ENCODE assay signal across 11 cellular contexts in the genomic region with DNA sequence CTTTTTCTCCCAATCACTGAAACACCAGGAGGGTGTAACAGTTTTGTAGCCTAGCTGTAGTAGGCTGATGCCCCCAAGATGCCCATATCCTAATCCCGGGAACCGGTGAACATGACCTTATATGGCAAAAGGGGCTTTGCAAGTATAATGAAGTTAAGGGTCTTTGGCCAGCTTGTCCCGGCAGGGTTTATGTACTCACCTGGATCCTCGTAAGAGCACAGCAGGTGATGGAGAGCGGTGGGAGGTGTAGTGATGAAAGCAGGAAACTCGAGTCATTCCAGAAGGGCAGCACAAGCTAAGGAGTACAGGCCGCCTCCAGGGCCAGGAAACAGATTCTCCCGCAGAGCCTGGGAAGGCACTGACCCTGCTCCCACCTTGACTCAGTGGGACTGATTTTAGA. TPM values are rescaled to one million over a fixed set of nuclear protein-coding genes. Genes with fewer than 3 reads are reported as not detected.
DNase-seq lines count a peak whose midpoint lies in the region; ATAC-seq and TF ChIP-seq lines count a peak whose summit lies in the region.
"Not testable (repeated sequence)": the region's sequence is repeated elsewhere in the genome, so short reads cannot be mapped to it uniquely, and the experiment has no call there.
"Had no signal": no experiment of that assay in that cellular context is flagged by ENCODE, and none has a peak within 500 bp of the region (broad histone marks: within the 10 kb centered on the region; RNA-seq: fewer than 3 reads in every experiment).

No MANE protein-coding gene starts in this region.

- peak overlapping the region; percentile 83 for H2BK120ac ChIP-seq in H9 (ENCODE audit: low read depth, low read length, poor library complexity, severe bottlenecking)
- H2BK120ac ChIP-seq in trophoblast cell (ENCODE audit: insufficient read depth, low read length, poor library complexity), result not testable (repeated sequence)

- H3K27ac ChIP-seq in H9 (ENCODE audit: insufficient read length, low read depth, low read length), result peak overlapping the region; percentile 97
- H3K27ac ChIP-seq in endodermal cell (ENCODE audit: low read depth, low read length); trophoblast cell (ENCODE audit: low read depth, low read length): not testable (repeated sequence)

- H3K9ac ChIP-seq in H9 (ENCODE audit: extremely low read depth, insufficient read length, low read length); trophoblast cell (ENCODE audit: low read length): not testable (repeated sequence)
- H3K9ac ChIP-seq in endodermal cell (ENCODE audit: extremely low read depth, low read length, poor library complexity, severe bottlenecking), result peak overlapping the region; percentile 19

- CTCF ChIA-PET in activated CD8-positive, alpha-beta memory T cell treated with anti-CD3 and anti-CD28 coated beads, Interleukin-2, amount 10 ng/mL, durations not matched to agents 7 days and 5 days (lab: Charles Lee), result interaction anchor here (0.6 to 1.1 kb wide), 2 partner anchors 72 to 99 kb away, joined by 3 read pairs; no protein-coding TSS in a partner anchor

- not testable (repeated sequence) for H4K5ac ChIP-seq in H9 (ENCODE audit: insufficient read length, low read depth, low read length)

- not testable (repeated sequence) for H2AFZ ChIP-seq in H9 (ENCODE audit: low read length); trophoblast cell (ENCODE audit: insufficient read depth, low read length, poor library complexity)

- not testable (repeated sequence) for H3K23ac ChIP-seq in H9 (ENCODE audit: insufficient read length, low read depth, low read length); trophoblast cell (ENCODE audit: low read length)

- peak overlapping the region; percentile 90 for H3T11ph ChIP-seq in H9 (ENCODE audit: low read length)

- peak overlapping the region; percentile 38 to 71 for H3K4me3 Mint-ChIP-seq in H9
- not testable (repeated sequence) for H3K4me3 Mint-ChIP-seq in activated CD8-positive, alpha-beta memory T cell treated with anti-CD3 and anti-CD28 coated beads, Interleukin-2, amount 10 ng/mL, durations not matched to agents 7 days and 5 days
- peak overlapping the region; percentile 24 for H3K4me3 Mint-ChIP-seq in endodermal cell

- not testable (repeated sequence) for H4K91ac ChIP-seq in H9 (ENCODE audit: insufficient read length, low read depth, low read length)
- H4K91ac ChIP-seq in trophoblast cell (ENCODE audit: low read depth, low read length), result peak overlapping the region; percentile 5

- not testable (repeated sequence) for H2AK5ac ChIP-seq in H9 (ENCODE audit: insufficient read length, low read length); trophoblast cell (ENCODE audit: low read length)

- not testable (repeated sequence) for H3K4me1 ChIP-seq in H9 (ENCODE audit: insufficient read depth, low read length); endodermal cell (ENCODE audit: control insufficient read depth, insufficient read depth, low read length); trophoblast cell (ENCODE audit: control insufficient read depth in 1 of 2, insufficient read depth in 2 of 2, low read length in 2 of 2)

- H3K4me3 ChIP-seq in endodermal cell (ENCODE audit: low read length); trophoblast cell (ENCODE audit: low read depth, low read length): not testable (repeated sequence)

- not testable (repeated sequence) for H3K79me1 ChIP-seq in H9 (ENCODE audit: insufficient read depth, low read depth, low read length, poor library complexity, severe bottlenecking); trophoblast cell (ENCODE audit: low read length)

- H3K4me1 Mint-ChIP-seq in H9, result peaks cover 25 to 41% of the 10 kb centered on the region in 2 experiments
- H3K4me1 Mint-ChIP-seq in activated CD8-positive, alpha-beta memory T cell treated with anti-CD3 and anti-CD28 coated beads, Interleukin-2, amount 10 ng/mL, durations not matched to agents 7 days and 5 days, result not testable (repeated sequence)
- H3K4me1 Mint-ChIP-seq in endodermal cell, result peaks cover 15% of the 10 kb centered on the region

- H4K20me1 ChIP-seq in H9 (ENCODE audit: control insufficient read depth, insufficient read depth, insufficient read length), result not testable (repeated sequence)

- H2BK15ac ChIP-seq in H9 (ENCODE audit: low read depth, low read length), result not testable (repeated sequence)

- H2BK5ac ChIP-seq in H9 (ENCODE audit: insufficient read length, low read length); trophoblast cell (ENCODE audit: low read depth, low read length, poor library complexity): not testable (repeated sequence)

- not testable (repeated sequence) for H3K27me3 ChIP-seq in H9 (ENCODE audit: insufficient read depth, low read length); endodermal cell (ENCODE audit: control insufficient read depth, insufficient read depth, low read length, poor library complexity, severe bottlenecking); trophoblast cell (ENCODE audit: insufficient read depth, low read length)

- H3K27ac Mint-ChIP-seq in H9 (peak overlapping the region; percentile 97 to 99 (median 99)), endodermal cell (peak overlapping the region; percentile 99)
- not testable (repeated sequence) for H3K27ac Mint-ChIP-seq in activated CD8-positive, alpha-beta memory T cell treated with anti-CD3 and anti-CD28 coated beads, Interleukin-2, amount 10 ng/mL, durations not matched to agents 7 days and 5 days

- H3K56ac ChIP-seq in H9 (ENCODE audit: insufficient read length, low read depth, low read length), result not testable (repeated sequence)

- H3K36me3 Mint-ChIP-seq in H9 (ENCODE audit: insufficient read depth in 1 of 3, low read depth in 3 of 3); activated CD8-positive, alpha-beta memory T cell treated with anti-CD3 and anti-CD28 coated beads, Interleukin-2, amount 10 ng/mL, durations not matched to agents 7 days and 5 days; endodermal cell (ENCODE audit: low read depth): not testable (repeated sequence)

- H3K9me3 Mint-ChIP-seq in H9; activated CD8-positive, alpha-beta memory T cell treated with anti-CD3 and anti-CD28 coated beads, Interleukin-2, amount 10 ng/mL, durations not matched to agents 7 days and 5 days (ENCODE audit: low read depth); endodermal cell: not testable (repeated sequence)

- not testable (repeated sequence) for H3K27me3 Mint-ChIP-seq in H9 (ENCODE audit: low read depth); activated CD8-positive, alpha-beta memory T cell treated with anti-CD3 and anti-CD28 coated beads, Interleukin-2, amount 10 ng/mL, durations not matched to agents 7 days and 5 days; endodermal cell (ENCODE audit: insufficient read depth)

- H2BK20ac ChIP-seq in H9 (ENCODE audit: low read depth, low read length, poor library complexity, severe bottlenecking), result not testable (repeated sequence)

- not testable (repeated sequence) for ATAC-seq in activated CD8-positive, alpha-beta memory T cell treated with anti-CD3 and anti-CD28 coated beads, Interleukin-2, amount 10 ng/mL, durations not matched to agents 7 days and 5 days

- not testable (repeated sequence) for H4K12ac ChIP-seq in trophoblast cell (ENCODE audit: low read depth, low read length)

- not testable (repeated sequence) for TF ChIP-seq CTCF in H9 (conservative IDR thresholded peaks at IDR 0.05); endodermal cell (conservative IDR thresholded peaks at IDR 0.05)

- H3K79me2 ChIP-seq in H9 (ENCODE audit: insufficient read depth, low read length); trophoblast cell (ENCODE audit: control insufficient read depth, insufficient read depth, low read length, poor library complexity): not testable (repeated sequence)

- not testable (repeated sequence) for H3K36me3 ChIP-seq in endodermal cell (ENCODE audit: control insufficient read depth, insufficient read depth, low read length); trophoblast cell (ENCODE audit: control insufficient read depth in 1 of 2, insufficient read depth in 2 of 2, low read length in 2 of 2)

- DNase-seq in COLO668 (lab: John Stamatoyannopoulos, UW; ENCODE audit: unreplicated experiment) (peak; percentile 45), H9 (peak; percentile 97), NCI-H1930 (lab: John Stamatoyannopoulos, UW) (peak; percentile 24 to 45), NCI-H510A treated with DMSO at 0.1 percent for 48 hours (lab: John Stamatoyannopoulos, UW) (peak; percentile 78), endodermal cell (peak; percentile 93), iPS-NIHi7 (ENCODE audit: extremely low spot score) (peak; percentile 61)
- peak; percentile 21 for DNase-seq in activated CD8-positive, alpha-beta memory T cell treated with anti-CD3 and anti-CD28 coated beads, Interleukin-2, amount 10 ng/mL, durations not matched to agents 7 days and 5 days
- not testable (repeated sequence) for DNase-seq in trophoblast cell

- H3K4ac ChIP-seq in H9 (ENCODE audit: low read depth, low read length); trophoblast cell (ENCODE audit: low read depth, low read length): not testable (repeated sequence)

- H3K9me3 ChIP-seq in H9 (ENCODE audit: control insufficient read depth, low read depth, low read length); endodermal cell (ENCODE audit: control insufficient read depth, low read length); trophoblast cell (ENCODE audit: insufficient read depth, low read depth, low read length): not testable (repeated sequence)

- not testable (repeated sequence) for H3K23me2 ChIP-seq in H9 (ENCODE audit: insufficient read length, low read depth, low read length, poor library complexity, severe bottlenecking)

- peak overlapping the region; percentile 76; the same call in 1 of the 2 replicates for H3K14ac ChIP-seq in H9 (ENCODE audit: insufficient read depth, low read length)
- not testable (repeated sequence) for H3K14ac ChIP-seq in trophoblast cell (ENCODE audit: low read length)

- H3K18ac ChIP-seq in H9 (ENCODE audit: insufficient read length, low read depth, low read length), result peak overlapping the region; percentile 95
- not testable (repeated sequence) for H3K18ac ChIP-seq in trophoblast cell (ENCODE audit: low read length)

- peak overlapping the region; percentile 2 for H3K4me2 ChIP-seq in H9 (ENCODE audit: insufficient read depth, insufficient read length, low read length)
- H3K4me2 ChIP-seq in trophoblast cell (ENCODE audit: low read length), result not testable (repeated sequence)

- H4K8ac ChIP-seq in H9 (replicated peaks; ENCODE audit: insufficient read length, low read depth, low read length), result not testable (repeated sequence)
- peak overlapping the region; percentile 78 for H4K8ac ChIP-seq in trophoblast cell (ENCODE audit: low read depth, low read length)

- not testable (repeated sequence) for H2BK12ac ChIP-seq in H9 (ENCODE audit: insufficient read length, low read depth, low read length)
- peak overlapping the region; percentile 28 for H2BK12ac ChIP-seq in trophoblast cell (ENCODE audit: low read length)

- no CpG with 5 or more reads among the region's 8 CpGs for WGBS in H9 (ENCODE audit: extremely low coverage, insufficient read length, low lambda C conversion rate)
- WGBS in endodermal cell (ENCODE audit: insufficient coverage in 1 of 2, insufficient read length in 1 of 2), 2 experiments, result 7 to 35% methylated on average over 5 to 8 of the region's 8 CpGs
- no CpG with 5 or more reads among the region's 8 CpGs for WGBS in trophoblast cell (ENCODE audit: extremely low coverage, insufficient coverage, insufficient read length)

RNA-seq across cellular contexts. Expression of a gene that starts 37.9 kb away (rescaled TPM):
- 10.7 and 11.0 TPM in 2 replicates for total RNA-seq in H9 (2021)
- total RNA-seq in activated CD8-positive, alpha-beta memory T cell treated with anti-CD3 and anti-CD28 coated beads, Interleukin-2, amount 10 ng/mL, durations not matched to agents 7 days and 5 days, result under 1 TPM in 1 of 2 experiments, not detected in 1; 0.09 TPM
- total RNA-seq in endodermal cell, result 1 to 10 TPM; 4.1 to 5.0 TPM
- polyA plus RNA-seq in endodermal cell (2013, experiment 1 of 2), result 17.7 TPM
- 15.9 TPM for polyA plus RNA-seq in endodermal cell (2013, experiment 2 of 2)
- 2.6 and 2.8 TPM in 2 replicates for polyA plus RNA-seq in trophoblast cell (2013)
- total RNA-seq: activated CD4-positive, alpha-beta memory T cell treated with anti-CD3 and anti-CD28 coated beads, Interleukin-2, amount 10 ng/mL, durations not matched to agents 7 days and 5 days; CD8-positive, alpha-beta T cell; RPMI7951 had no signal

Comparison
In these comparisons a context has a peak if more than half of its experiments do, and no peak if none do; other contexts are left out.
1. RNA of a gene that starts 37.9 kb away (total RNA-seq): 10.7 to 11.0 TPM in H9 and 4.1 to 5.0 TPM in endodermal cell; 0.09 TPM in activated CD8-positive, alpha-beta memory T cell treated with anti-CD3 and anti-CD28 coated beads, Interleukin-2, amount 10 ng/mL, durations not matched to agents 7 days and 5 days; every median in the first group is over 4 times any median in the second.